Comparison of ENCODE assay signal across 10 cellular contexts in the genomic region with DNA sequence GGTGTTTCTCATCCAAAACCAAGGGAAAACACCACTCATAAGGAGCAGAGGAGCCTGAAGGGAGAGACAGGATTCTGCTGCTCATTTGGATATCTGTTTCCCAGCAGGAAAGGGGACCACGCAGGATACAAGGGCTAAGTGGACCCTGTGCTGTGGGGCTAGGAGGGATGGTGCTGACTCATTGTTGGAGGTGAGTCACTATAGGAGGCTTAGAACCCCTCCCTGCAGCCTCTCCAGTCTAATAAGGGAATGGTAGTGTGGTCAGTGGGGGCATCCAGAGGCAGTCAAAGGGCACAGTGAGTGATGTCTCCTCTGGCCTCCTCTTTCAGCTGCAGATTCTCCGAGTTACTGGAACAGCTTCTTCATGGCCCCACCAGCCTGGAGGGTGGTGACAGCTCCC.
"Had no signal": no experiment of that assay in that cellular context is flagged by ENCODE, and none has a peak within 500 bp of the region (broad histone marks: within the 10 kb centered on the region; RNA-seq: fewer than 3 reads in every experiment).

No MANE protein-coding gene starts in this region.

- H3K4me3 ChIP-seq: GM23248, HAP-1 had no signal

- H3K27ac ChIP-seq: GM23248, HL-60 had no signal

- DNase-seq: GM23248, GOT3, H7, HFFc6, IMR-90, KBM-7 had no signal

- H3K9me3 ChIP-seq: HAP-1 had no signal

- H3K4me1 ChIP-seq: HAP-1 had no signal

- FAIRE-seq: HTR-8/SVneo had no signal

- H3K27ac Mint-ChIP-seq: HFFc6 had no signal

- H3K4me3 Mint-ChIP-seq: HFFc6 had no signal

- H3K9ac ChIP-seq: GM23248 had no signal

- H3K36me3 ChIP-seq: HAP-1 had no signal

- H2AFZ ChIP-seq: GM23248 had no signal

- ATAC-seq: HCT116 had no signal
